In the genomic region with DNA sequence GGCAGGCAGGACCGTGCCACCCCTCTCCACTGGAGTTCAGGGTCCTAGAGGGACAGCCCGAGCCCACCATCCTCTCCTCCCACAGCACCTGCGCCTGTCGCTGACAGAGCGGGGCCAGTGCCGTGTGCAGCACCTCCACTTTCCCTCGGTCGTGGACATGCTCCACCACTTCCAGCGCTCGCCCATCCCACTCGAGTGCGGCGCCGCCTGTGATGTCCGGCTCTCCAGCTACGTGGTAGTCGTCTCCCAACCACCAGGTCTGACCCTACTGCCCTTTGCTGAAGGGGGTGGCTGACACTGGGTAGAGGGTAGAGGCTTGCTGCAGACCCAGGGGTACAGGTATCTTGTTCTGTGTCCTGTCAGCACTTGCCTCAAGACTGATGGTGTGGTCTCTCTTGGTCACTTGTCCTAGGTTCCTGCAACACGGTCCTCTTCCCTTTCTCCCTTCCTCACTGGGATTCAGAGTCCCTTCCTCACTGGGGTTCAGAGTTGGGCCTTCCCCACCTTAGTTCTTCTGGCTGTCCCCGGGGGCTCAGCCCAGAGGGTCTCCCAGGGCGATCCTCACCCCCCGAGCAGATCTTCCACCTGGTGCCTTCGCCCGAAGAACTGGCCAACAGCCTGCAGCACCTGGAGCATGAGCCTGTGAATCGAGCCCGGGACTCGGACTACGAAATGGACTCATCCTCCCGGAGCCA, we compare ENCODE assay signal across 11 cellular contexts. TPM values are rescaled to one million over a fixed set of nuclear protein-coding genes. Genes with fewer than 3 reads are reported as not detected.
A peak's percentile ranks its signal among the peaks of the same experiment; 100 is the strongest.
DNase-seq lines count a peak whose midpoint lies in the region; ATAC-seq and TF ChIP-seq lines count a peak whose summit lies in the region.
"Had no signal": no experiment of that assay in that cellular context is flagged by ENCODE, and none has a peak within 500 bp of the region (broad histone marks: within the 10 kb centered on the region; RNA-seq: fewer than 3 reads in every experiment).

No MANE protein-coding gene starts in this region.

- H3K27ac ChIP-seq in WERI-Rb-1, result no peak overlapping the region

- peaks cover 48% of the 10 kb centered on the region for H3K36me3 ChIP-seq in WERI-Rb-1

- H3K27me3 ChIP-seq in WERI-Rb-1 (ENCODE audit: insufficient read depth, low read depth, severe bottlenecking), result no peaks in the 10 kb centered on the region

- peaks cover 54% of the 10 kb centered on the region for H3K36me3 Mint-ChIP-seq in activated naive CD8-positive, alpha-beta T cell treated with anti-CD3 and anti-CD28 coated beads, Interleukin-2, amount 50 U/mL, for 24 hours (ENCODE audit: low read depth)
- H3K36me3 Mint-ChIP-seq in memory B cell, result peaks cover 18% of the 10 kb centered on the region

- peaks cover 81% of the 10 kb centered on the region for H3K4me1 Mint-ChIP-seq in activated naive CD8-positive, alpha-beta T cell treated with anti-CD3 and anti-CD28 coated beads, Interleukin-2, amount 50 U/mL, for 24 hours
- H3K4me1 Mint-ChIP-seq in memory B cell, result peaks cover 49% of the 10 kb centered on the region

- ATAC-seq in Right ventricle myocardium superior (ENCODE audit: poor library complexity) (no peak), Right ventricle myocardium inferior (no peak), memory B cell (ENCODE audit: low read depth) (no peak), HG02970 (IDR thresholded peaks at IDR 0.05; ENCODE audit: low FRiP score, unreplicated experiment) (no peak)
- ATAC-seq in activated naive CD8-positive, alpha-beta T cell treated with anti-CD3 and anti-CD28 coated beads, Interleukin-2, amount 50 U/mL, for 24 hours, result no peak
- ATAC-seq: activated naive CD4-positive, alpha-beta T cell treated with anti-CD3 and anti-CD28 coated beads, Interleukin-2, amount 50 U/mL, for 72 hours had no signal

- H3K4me3 Mint-ChIP-seq in activated naive CD8-positive, alpha-beta T cell treated with anti-CD3 and anti-CD28 coated beads, Interleukin-2, amount 50 U/mL, for 24 hours, result no peak overlapping the region
- H3K4me3 Mint-ChIP-seq in memory B cell, result no peak overlapping the region

- no peak overlapping the region for H3K4me3 ChIP-seq in WERI-Rb-1 (ENCODE audit: low read depth, low read length)

- intact Hi-C loops in Right ventricle myocardium superior (cut with DNase I), result no loop called here
- intact Hi-C loops in Right ventricle myocardium inferior (cut with DNase I), result no loop called here

- DNase-seq in Right ventricle myocardium superior (peak; percentile 40), Right ventricle myocardium inferior (ENCODE audit: missing footprints) (no peak), memory B cell (ENCODE audit: low spot score in 2 of 2) (no peak), ureter (ENCODE audit: low spot score) (peak; percentile 36), WERI-Rb-1 (no peak)
- DNase-seq in activated naive CD8-positive, alpha-beta T cell treated with anti-CD3 and anti-CD28 coated beads, Interleukin-2, amount 50 U/mL, for 24 hours, result no peak
- no peak for DNase-seq in activated CD4-positive, CD25-positive, alpha-beta regulatory T cell treated with anti-CD3 and anti-CD28 coated beads, Interleukin-2, amount 50 U/mL, for 72 hours
- DNase-seq: effector CD4-positive, alpha-beta T cell; NCI-H187 treated with DMSO at 0.1 percent for 48 hours had no signal

- no peaks in the 10 kb centered on the region for H3K9me3 Mint-ChIP-seq in activated naive CD8-positive, alpha-beta T cell treated with anti-CD3 and anti-CD28 coated beads, Interleukin-2, amount 50 U/mL, for 24 hours
- no peaks in the 10 kb centered on the region for H3K9me3 Mint-ChIP-seq in memory B cell
- H3K9me3 Mint-ChIP-seq: activated naive CD4-positive, alpha-beta T cell treated with anti-CD3 and anti-CD28 coated beads, Interleukin-2, amount 50 U/mL, for 72 hours had no signal

- H3K27me3 Mint-ChIP-seq in activated naive CD8-positive, alpha-beta T cell treated with anti-CD3 and anti-CD28 coated beads, Interleukin-2, amount 50 U/mL, for 24 hours, result no peaks in the 10 kb centered on the region
- no peaks in the 10 kb centered on the region for H3K27me3 Mint-ChIP-seq in memory B cell

- TF ChIP-seq CTCF in WERI-Rb-1 (IDR thresholded peaks at IDR 0.05; ENCODE audit: low read depth, low read length), result no peak

- no peaks in the 10 kb centered on the region for H3K9me3 ChIP-seq in WERI-Rb-1 (ENCODE audit: severe bottlenecking)

- peak overlapping the region; percentile 58 for H3K27ac Mint-ChIP-seq in activated naive CD8-positive, alpha-beta T cell treated with anti-CD3 and anti-CD28 coated beads, Interleukin-2, amount 50 U/mL, for 24 hours
- H3K27ac Mint-ChIP-seq in memory B cell, result peak overlapping the region; percentile 90

RNA-seq across cellular contexts. Expression of a gene that starts 42.0 kb away (rescaled TPM):
- total RNA-seq in Right ventricle myocardium superior (42.8 TPM), Right ventricle myocardium inferior (43.7 TPM), ureter (20.4 TPM)

Comparison
In these comparisons a context has a peak if more than half of its experiments do, and no peak if none do; other contexts are left out.
1. DNase-seq: peak in Right ventricle myocardium superior (single experiment) and ureter (single experiment); none in Right ventricle myocardium inferior (single experiment), activated naive CD8-positive, alpha-beta T cell treated with anti-CD3 and anti-CD28 coated beads, Interleukin-2, amount 50 U/mL, for 24 hours (single experiment), memory B cell (0 of 2), WERI-Rb-1 (single experiment) and activated CD4-positive, CD25-positive, alpha-beta regulatory T cell treated with anti-CD3 and anti-CD28 coated beads, Interleukin-2, amount 50 U/mL, for 72 hours (single experiment).